ENCODE assay signal across 28 cellular contexts in the genomic region with DNA sequence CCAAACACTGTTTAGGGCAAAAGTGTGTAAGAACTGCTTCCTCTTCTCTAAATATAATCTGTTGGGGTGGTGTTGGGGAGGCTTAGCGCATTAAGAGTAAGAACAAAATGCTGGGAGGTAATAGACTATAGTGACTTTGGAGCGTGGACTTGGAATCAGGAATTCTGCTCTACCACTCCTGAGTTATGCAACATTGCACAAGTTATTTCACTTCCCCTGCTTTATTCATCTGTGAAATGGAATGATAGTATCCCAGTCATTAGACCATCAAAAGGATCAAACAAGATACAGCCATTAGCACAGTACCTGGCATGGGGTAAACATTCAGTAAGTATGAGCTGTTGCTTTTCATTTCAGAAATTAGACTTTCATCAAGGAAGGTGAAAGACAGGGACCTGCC. TPM values are rescaled to one million over a fixed set of nuclear protein-coding genes. Genes with fewer than 3 reads are reported as not detected.
DNase-seq lines count a peak whose midpoint lies in the region; ATAC-seq and TF ChIP-seq lines count a peak whose summit lies in the region.
"Had no signal": no experiment of that assay in that cellular context is flagged by ENCODE, and none has a peak within 500 bp of the region (broad histone marks: within the 10 kb centered on the region; RNA-seq: fewer than 3 reads in every experiment).

No MANE protein-coding gene starts in this region.

- H3K9me3 Mint-ChIP-seq in natural killer cell = no peaks in the 10 kb centered on the region
- no peaks in the 10 kb centered on the region for H3K9me3 Mint-ChIP-seq in natural killer cell treated with Interleukin-12 subunit alpha and Interleukin-12 subunit beta and Interleukin-15 and Interleukin-18, amount 100 ng/mL, for 72 hours
- peaks cover 4% of the 10 kb centered on the region for H3K9me3 Mint-ChIP-seq in endodermal cell
- H3K9me3 Mint-ChIP-seq: activated naive CD4-positive, alpha-beta T cell treated with anti-CD3 and anti-CD28 coated beads for 36 hours; central memory CD8-positive, alpha-beta T cell had no signal

- intact Hi-C loops in natural killer cell (cut with micrococcal nuclease) (no loop called here), esophagus squamous epithelium (cut with DNase I) (no loop called here)

- H3K27ac ChIP-seq in endodermal cell (ENCODE audit: low read depth, low read length) (no peak overlapping the region), esophagus squamous epithelium (peak overlapping the region in 2 of 4 donors; percentile 21 to 30)
- H3K27ac ChIP-seq: upper lobe of left lung had no signal

- H3K4me3 ChIP-seq in epithelial cell of proximal tubule (ENCODE audit: low read depth, low read length) (no peak overlapping the region), endodermal cell (ENCODE audit: low read length) (no peak overlapping the region), esophagus squamous epithelium (no peak overlapping the region), MG63 (no peak overlapping the region)
- H3K4me3 ChIP-seq: upper lobe of left lung had no signal

- H3K9ac ChIP-seq in endodermal cell (ENCODE audit: extremely low read depth, low read length, poor library complexity, severe bottlenecking) = no peak overlapping the region

- no peaks in the 10 kb centered on the region for H3K36me3 Mint-ChIP-seq in natural killer cell
- no peaks in the 10 kb centered on the region for H3K36me3 Mint-ChIP-seq in natural killer cell treated with Interleukin-12 subunit alpha and Interleukin-12 subunit beta and Interleukin-15 and Interleukin-18, amount 100 ng/mL, for 72 hours
- H3K36me3 Mint-ChIP-seq in endodermal cell (ENCODE audit: low read depth) = no peaks in the 10 kb centered on the region

- no peak overlapping the region for H3K4me3 Mint-ChIP-seq in natural killer cell
- H3K4me3 Mint-ChIP-seq in natural killer cell treated with Interleukin-12 subunit alpha and Interleukin-12 subunit beta and Interleukin-15 and Interleukin-18, amount 100 ng/mL, for 72 hours = no peak overlapping the region
- no peak overlapping the region for H3K4me3 Mint-ChIP-seq in endodermal cell
- H3K4me3 Mint-ChIP-seq: activated naive CD4-positive, alpha-beta T cell treated with anti-CD3 and anti-CD28 coated beads for 36 hours; central memory CD8-positive, alpha-beta T cell; mesothelial cell of epicardium; neural crest cell had no signal

- H3K4me1 ChIP-seq in endodermal cell (ENCODE audit: control insufficient read depth, insufficient read depth, low read length) = no peaks in the 10 kb centered on the region
- H3K4me1 ChIP-seq in esophagus squamous epithelium = peaks cover 0 to 36% (median 10%) of the 10 kb centered on the region in 3 donors

- H3K36me3 ChIP-seq in endodermal cell (ENCODE audit: control insufficient read depth, insufficient read depth, low read length) = no peaks in the 10 kb centered on the region
- no peaks in the 10 kb centered on the region for H3K36me3 ChIP-seq in esophagus squamous epithelium
- peaks cover 8% of the 10 kb centered on the region; the same call in 1 of the 2 replicates for H3K36me3 ChIP-seq in MG63
- H3K36me3 ChIP-seq: upper lobe of left lung had no signal

- TF ChIP-seq CTCF in natural killer cell (IDR thresholded peaks at IDR 0.05) = no peak
- TF ChIP-seq CTCF in epithelial cell of proximal tubule (conservative IDR thresholded peaks at IDR 0.05; ENCODE audit: low read depth, low read length) = no peak
- no peak for TF ChIP-seq CTCF in endodermal cell (conservative IDR thresholded peaks at IDR 0.05)
- no peak for TF ChIP-seq CTCF in esophagus squamous epithelium (IDR thresholded peaks at IDR 0.05)

- H3K27me3 ChIP-seq in endodermal cell (ENCODE audit: control insufficient read depth, insufficient read depth, low read length, poor library complexity, severe bottlenecking) = no peaks in the 10 kb centered on the region
- H3K27me3 ChIP-seq in esophagus squamous epithelium = no peaks in the 10 kb centered on the region
- H3K27me3 ChIP-seq in MG63 = no peaks in the 10 kb centered on the region
- H3K27me3 ChIP-seq: upper lobe of left lung had no signal

- peak overlapping the region; percentile 1 to 3 for H3K27ac Mint-ChIP-seq in natural killer cell
- H3K27ac Mint-ChIP-seq in natural killer cell treated with Interleukin-12 subunit alpha and Interleukin-12 subunit beta and Interleukin-15 and Interleukin-18, amount 100 ng/mL, for 72 hours = no peak overlapping the region
- H3K27ac Mint-ChIP-seq in endodermal cell = no peak overlapping the region
- H3K27ac Mint-ChIP-seq: activated naive CD4-positive, alpha-beta T cell treated with anti-CD3 and anti-CD28 coated beads for 36 hours; mesothelial cell of epicardium; progenitor cell of endocrine pancreas had no signal

- H3K4me1 Mint-ChIP-seq in natural killer cell = peaks cover 40 to 48% of the 10 kb centered on the region in 2 donors
- peaks cover 21 to 35% of the 10 kb centered on the region in 2 donors for H3K4me1 Mint-ChIP-seq in natural killer cell treated with Interleukin-12 subunit alpha and Interleukin-12 subunit beta and Interleukin-15 and Interleukin-18, amount 100 ng/mL, for 72 hours (ENCODE audit: low read depth in 2 of 2)
- H3K4me1 Mint-ChIP-seq in endodermal cell = peaks cover 7% of the 10 kb centered on the region
- H3K4me1 Mint-ChIP-seq: central memory CD8-positive, alpha-beta T cell had no signal

- 89% methylated on average over 2 of the region's 2 CpGs; no CpG with 5 or more reads in 1 of the 2 experiments for WGBS in endodermal cell (ENCODE audit: insufficient coverage in 1 of 2, insufficient read length in 1 of 2), 2 experiments
- 76 to 83% methylated on average over 2 of the region's 2 CpGs for WGBS in esophagus squamous epithelium, 2 donors

- H3K27me3 Mint-ChIP-seq in natural killer cell (ENCODE audit: low read depth in 2 of 2) = no peaks in the 10 kb centered on the region
- H3K27me3 Mint-ChIP-seq in natural killer cell treated with Interleukin-12 subunit alpha and Interleukin-12 subunit beta and Interleukin-15 and Interleukin-18, amount 100 ng/mL, for 72 hours = no peaks in the 10 kb centered on the region
- peaks cover 3% of the 10 kb centered on the region for H3K27me3 Mint-ChIP-seq in endodermal cell (ENCODE audit: insufficient read depth)

- ATAC-seq in natural killer cell = no peak
- ATAC-seq in natural killer cell treated with Interleukin-12 subunit alpha and Interleukin-12 subunit beta and Interleukin-15 and Interleukin-18, amount 100 ng/mL, for 72 hours = no peak
- ATAC-seq: left colon; stimulated activated naive CD8-positive, alpha-beta T cell treated with anti-CD3 and anti-CD28 coated beads, Interleukin-15, Interleukin-2, amounts not matched to agents 100 U/mL and 50 U/mL, for 24 hours had no signal

- TF ChIP-seq POLR2A in esophagus squamous epithelium (IDR thresholded peaks at IDR 0.05) = no peak

- DNase-seq in natural killer cell = no peak
- DNase-seq in natural killer cell treated with Interleukin-12 subunit alpha and Interleukin-12 subunit beta and Interleukin-15 and Interleukin-18, amount 100 ng/mL, for 72 hours (ENCODE audit: low spot score) = no peak
- DNase-seq in epithelial cell of proximal tubule (ENCODE audit: low read depth) = peak; percentile 71
- peak; percentile 69 for DNase-seq in renal cortical epithelial cell (ENCODE audit: low read depth)
- DNase-seq in endodermal cell = no peak
- no peak for DNase-seq in activated CD8-positive, alpha-beta memory T cell treated with anti-CD3 and anti-CD28 coated beads, Interleukin-2, amount 50 U/mL, for 4 hours
- no peak for DNase-seq in esophagus squamous epithelium (lab: John Stamatoyannopoulos, UW)
- DNase-seq in MG63 = no peak
- DNase-seq: activated CD4-positive, alpha-beta T cell treated with anti-CD3 and anti-CD28 coated beads for 1 hour; activated naive CD4-positive, alpha-beta T cell treated with anti-CD3 and anti-CD28 coated beads for 36 hours; activated T-cell treated with anti-CD3 and anti-CD28 coated beads, Interleukin-2, amount 50 U/mL, for 48 hours; C1 segment of cervical spinal cord; left colon; NCI-H1092 treated with DMSO at 0.1 percent for 48 hours; NCI-H2029; NCI-H226; NCI-H748 treated with DMSO at 0.1 percent for 48 hours; SHP77; stimulated activated CD4-positive, alpha-beta T cell treated with anti-CD3 and anti-CD28 coated beads, Interleukin-4, amount 100 ng/mL, for 1 hour; stimulated activated naive CD8-positive, alpha-beta T cell treated with anti-CD3 and anti-CD28 coated beads, Interleukin-15, Interleukin-2, amounts not matched to agents 100 U/mL and 50 U/mL, for 24 hours; SW 1271; upper lobe of left lung had no signal

- no peaks in the 10 kb centered on the region for H3K9me3 ChIP-seq in endodermal cell (ENCODE audit: control insufficient read depth, low read length)
- H3K9me3 ChIP-seq in esophagus squamous epithelium = no peaks in the 10 kb centered on the region
- H3K9me3 ChIP-seq in MG63 = no peaks in the 10 kb centered on the region
- H3K9me3 ChIP-seq: upper lobe of left lung had no signal

RNA-seq across cellular contexts. Expression of a gene that starts 58.7 kb away (rescaled TPM):
- total RNA-seq in natural killer cell (100 to 1,000 TPM in 2 of 3 donors, 10 to 100 TPM in 1; 88.8 to 107 (median 101) TPM), epithelial cell of proximal tubule (609 and 1,471 TPM in 2 replicates), renal cortical epithelial cell (1,261 and 4,753 TPM in 2 replicates), endodermal cell (1 to 10 TPM in 1 of 2 donors, not detected in 1; 1.1 TPM), esophagus squamous epithelium (100 to 1,000 TPM in 2 of 4 donors, 10 to 100 TPM in 2; 26.4 to 135 (median 91.3) TPM)
- 10 to 100 TPM; 11.7 to 82.1 TPM for total RNA-seq in natural killer cell treated with Interleukin-12 subunit alpha and Interleukin-12 subunit beta and Interleukin-15 and Interleukin-18, amount 100 ng/mL, for 72 hours
- 31.0 TPM for polyA plus RNA-seq in endodermal cell (2013, experiment 1 of 2)
- 50.6 TPM for polyA plus RNA-seq in endodermal cell (2013, experiment 2 of 2)
- total RNA-seq in MG63 (2014; rRNA removed; shearing (Covaris generic); ENCODE audit: low replicate concordance) = 332 and 410 TPM in 2 replicates
- total RNA-seq: activated CD8-positive, alpha-beta memory T cell treated with anti-CD3 and anti-CD28 coated beads for 36 hours; OCI-LY7 had no signal

Comparison
In these comparisons a context has a peak if more than half of its experiments do, and no peak if none do; other contexts are left out.
1. H3K27ac Mint-ChIP-seq: peak in natural killer cell (2 of 2); none in natural killer cell treated with Interleukin-12 subunit alpha and Interleukin-12 subunit beta and Interleukin-15 and Interleukin-18, amount 100 ng/mL, for 72 hours (0 of 2) and endodermal cell (single experiment).
2. DNase-seq: peak in epithelial cell of proximal tubule (single experiment) and renal cortical epithelial cell (single experiment); none in natural killer cell (single experiment), natural killer cell treated with Interleukin-12 subunit alpha and Interleukin-12 subunit beta and Interleukin-15 and Interleukin-18, amount 100 ng/mL, for 72 hours (single experiment), endodermal cell (single experiment), activated CD8-positive, alpha-beta memory T cell treated with anti-CD3 and anti-CD28 coated beads, Interleukin-2, amount 50 U/mL, for 4 hours (single experiment), esophagus squamous epithelium (single experiment) and MG63 (single experiment).
3. RNA of a gene that starts 58.7 kb away (total RNA-seq): 1,261 to 4,753 TPM in renal cortical epithelial cell, 609 to 1,471 TPM in epithelial cell of proximal tubule, 332 to 410 TPM in MG63, 26.4 to 135 TPM in esophagus squamous epithelium, 88.8 to 107 TPM in natural killer cell and 11.7 to 82.1 TPM in natural killer cell treated with Interleukin-12 subunit alpha and Interleukin-12 subunit beta and Interleukin-15 and Interleukin-18, amount 100 ng/mL, for 72 hours; 1.1 TPM in endodermal cell; every median in the first group is over 4 times any median in the second.